ENCODE assay signal across 9 cellular contexts in genomic region chr1:77412794-77413530, GRCh38.
A peak's percentile ranks its signal among the peaks of the same experiment; 100 is the strongest.
DNase-seq lines count a peak whose midpoint lies in the region; ATAC-seq and TF ChIP-seq lines count a peak whose summit lies in the region.
"Had no signal": no experiment of that assay in that cellular context is flagged by ENCODE, and none has a peak within 500 bp of the region (broad histone marks: within the 10 kb centered on the region; RNA-seq: fewer than 3 reads in every experiment).

No MANE protein-coding gene starts in this region.

- H3K9me1 ChIP-seq in IMR-90 (ENCODE audit: insufficient read depth, low read length) = peaks cover 14% of the 10 kb centered on the region

- H2AFZ ChIP-seq in IMR-90 (replicated peaks; ENCODE audit: low read length, poor library complexity) = peak overlapping the region; percentile 47

- H3K56ac ChIP-seq in IMR-90 (ENCODE audit: extremely low read depth, insufficient read depth, low read length) = no peak overlapping the region

- H3K9me3 ChIP-seq in IMR-90 (ENCODE audit: control insufficient read depth, insufficient read depth, low read length) (no peaks in the 10 kb centered on the region), tibial artery (no peaks in the 10 kb centered on the region)

- POLR2A ChIA-PET in IMR-90 (lab: Charles Lee; ENCODE audit: unreplicated experiment) = no interaction called here

- dilution Hi-C loops in IMR-90 (cut with HindIII; ENCODE audit: low sequenced_read_pairs, unreplicated experiment) = no loop called here

- H3K27me3 Mint-ChIP-seq in endothelial cell (ENCODE audit: unreplicated experiment) = no peaks in the 10 kb centered on the region

- no peak for TF ChIP-seq POLR2A in IMR-90 (IDR thresholded peaks at IDR 0.05; ENCODE audit: low read depth, low read length)

- no peak overlapping the region for H3K9ac ChIP-seq in IMR-90 (ENCODE audit: low read depth, low read length)

- TF ChIP-seq RAD21 in IMR-90 (IDR thresholded peaks at IDR 0.05; ENCODE audit: low read length) = no peak

- H4K8ac ChIP-seq in IMR-90 (ENCODE audit: low read depth in 2 of 2, low read length in 2 of 2) = no peak overlapping the region

- no peak overlapping the region for H3K18ac ChIP-seq in IMR-90 (ENCODE audit: low read depth, low read length)

- no peak overlapping the region for H2BK20ac ChIP-seq in IMR-90 (ENCODE audit: low read depth, low read length)

- peak overlapping the region; percentile 61 for H2AK9ac ChIP-seq in IMR-90 (replicated peaks; ENCODE audit: low read depth, low read length, poor library complexity)

- no peak overlapping the region for H3K27ac Mint-ChIP-seq in endothelial cell (ENCODE audit: unreplicated experiment)

- in situ Hi-C loops in IMR-90 (cut with MboI; ENCODE audit: low sequenced_read_pairs) = no loop called here
- in situ Hi-C loops in G401 (cut with HindIII; ENCODE audit: low sequenced_read_pairs) = no loop called here

- no TSS peak for BruUV-seq in IMR-90 (replicated peaks; lab: Mats Ljungman, UMichigan)

- peak overlapping the region; percentile 55; the same call in 1 of the 2 replicates for H3K14ac ChIP-seq in IMR-90 (replicated peaks; ENCODE audit: low read depth, low read length)

- 72% methylated on average over 6 of the region's 8 CpGs; no CpG with 5 or more reads in 1 of the 2 experiments for WGBS in IMR-90 (ENCODE audit: extremely low coverage in 2 of 2, insufficient read length in 1 of 2), 2 experiments

- H3K9me3 Mint-ChIP-seq in endothelial cell (ENCODE audit: unreplicated experiment) = no peaks in the 10 kb centered on the region

- peaks cover 5 to 37% of the 10 kb centered on the region in 2 experiments; a peak in 2 of 4 replicates for H3K79me1 ChIP-seq in IMR-90 (ENCODE audit: low read depth in 1 of 2, low read length in 2 of 2)

- H3K27me3 ChIP-seq in IMR-90 (ENCODE audit: control insufficient read depth, insufficient read depth, low read length) (no peaks in the 10 kb centered on the region), tibial artery (no peaks in the 10 kb centered on the region)

- no peak overlapping the region for H2BK5ac ChIP-seq in IMR-90 (ENCODE audit: low read depth, low read length, poor library complexity, severe bottlenecking)

- no peak for TF ChIP-seq CTCF in IMR-90 (conservative IDR thresholded peaks at IDR 0.05; ENCODE audit: low read depth, low read length)
- TF ChIP-seq CTCF in tibial artery (IDR thresholded peaks at IDR 0.05) = no peak
- no peak for TF ChIP-seq CTCF in endothelial cell (IDR thresholded peaks at IDR 0.05; ENCODE audit: unreplicated experiment)

- peak overlapping the region; percentile 33; the same call in 1 of the 2 replicates for H2AK5ac ChIP-seq in IMR-90 (ENCODE audit: low read depth, low read length)

- H3K4me3 ChIP-seq in IMR-90 (ENCODE audit: insufficient read depth, low read depth, low read length) (no peak overlapping the region), tibial artery (no peak overlapping the region)

- peak overlapping the region; percentile 59; the same call in 1 of the 3 replicates for H2BK15ac ChIP-seq in IMR-90 (ENCODE audit: low read depth, low read length)

- H3K4me3 Mint-ChIP-seq in endothelial cell (ENCODE audit: unreplicated experiment) = no peak overlapping the region

- H4K91ac ChIP-seq in IMR-90 (ENCODE audit: insufficient read depth, low read depth, low read length) = peak overlapping the region; percentile 21; the same call in 1 of the 2 replicates

- H4K5ac ChIP-seq in IMR-90 (ENCODE audit: low read depth, low read length) = no peak overlapping the region

- H2BK120ac ChIP-seq in IMR-90 (ENCODE audit: low read depth, low read length) = peak overlapping the region; percentile 39

- no peak overlapping the region for H3K27ac ChIP-seq in IMR-90 (ENCODE audit: insufficient read depth, low read length)
- no peak overlapping the region for H3K27ac ChIP-seq in tibial artery

- CTCF ChIA-PET in IMR-90 (lab: Yijun Ruan, JAX) = no interaction called here

- H3K4me1 ChIP-seq in IMR-90 (ENCODE audit: control insufficient read depth, insufficient read depth, low read length) (peaks cover 4% of the 10 kb centered on the region; the same call in 1 of the 2 replicates), tibial artery (peaks cover 0 to 7% (median under 1%) of the 10 kb centered on the region in 4 donors)

- ATAC-seq in GM18907 (IDR thresholded peaks at IDR 0.05; ENCODE audit: unreplicated experiment) (peak; percentile 51), HG02571 (IDR thresholded peaks at IDR 0.05; ENCODE audit: unreplicated experiment) (peak; percentile 64), IMR-90 (ENCODE audit: low read depth) (no peak)

- DNase-seq in IMR-90 = no peak
- peak; percentile 1 for DNase-seq in inferior parietal cortex (ENCODE audit: extremely low spot score)
- DNase-seq in tibial artery = no peak
- no peak for DNase-seq in G401 (ENCODE audit: low spot score)
- no peak for DNase-seq in NCI-H748 treated with DMSO at 0.1 percent for 48 hours (lab: John Stamatoyannopoulos, UW)
- DNase-seq in endothelial cell (ENCODE audit: low spot score) = no peak
- DNase-seq: NCI-H446 had no signal

- H3K4me1 Mint-ChIP-seq in endothelial cell (ENCODE audit: unreplicated experiment) = peaks cover 10% of the 10 kb centered on the region

- H3K36me3 Mint-ChIP-seq in endothelial cell (ENCODE audit: low read depth, unreplicated experiment) = no peaks in the 10 kb centered on the region

- H3K4me2 ChIP-seq in IMR-90 (ENCODE audit: low read depth, low read length) = no peak overlapping the region

- intact Hi-C loops in IMR-90 (cut with micrococcal nuclease) = no loop called here
- intact Hi-C loops in tibial artery (cut with DNase I; ENCODE audit: low total_unique reads) = no loop called here

- peaks cover 6% of the 10 kb centered on the region for H3K36me3 ChIP-seq in IMR-90 (ENCODE audit: control insufficient read depth, insufficient read depth, low read length)
- no peaks in the 10 kb centered on the region for H3K36me3 ChIP-seq in tibial artery

- H4K20me1 ChIP-seq in IMR-90 (ENCODE audit: insufficient read depth, low read length) = no peaks in the 10 kb centered on the region

- H3K4ac ChIP-seq in IMR-90 (ENCODE audit: low read depth, low read length) = peak overlapping the region; percentile 56

- no peak overlapping the region for H3K23ac ChIP-seq in IMR-90 (ENCODE audit: low read depth, low read length)

TF ChIP-seq in IMR-90, 13 proteins besides CTCF, POLR2A, EP300 and RAD21:
- TF ChIP-seq USF2 (IDR thresholded peaks at IDR 0.05; ENCODE audit: low read depth, low read length) (no peak), CHD1 (IDR thresholded peaks at IDR 0.05; ENCODE audit: low read depth, low read length) (no peak), MAZ (IDR thresholded peaks at IDR 0.05; ENCODE audit: borderline replicate concordance, low read depth, low read length) (no peak), MAFK (IDR thresholded peaks at IDR 0.05; ENCODE audit: low read depth, low read length) (no peak), CEBPB (IDR thresholded peaks at IDR 0.05; ENCODE audit: low read depth, low read length) (no peak), ELK1 (IDR thresholded peaks at IDR 0.05; ENCODE audit: borderline replicate concordance, low read depth, low read length) (no peak), SMC3 (IDR thresholded peaks at IDR 0.05; ENCODE audit: low read depth, low read length) (no peak)
